18 cellular contexts compared by ENCODE assay signal in genomic region chr7:22948770-22949169, GRCh38.
DNase-seq lines count a peak whose midpoint lies in the region; ATAC-seq, FAIRE-seq and TF ChIP-seq lines count a peak whose summit lies in the region.
"Had no signal": no experiment of that assay in that cellular context is flagged by ENCODE, and none has a peak within 500 bp of the region (broad histone marks: within the 10 kb centered on the region; RNA-seq: fewer than 3 reads in every experiment).

No MANE protein-coding gene starts in this region.

- H3K27ac ChIP-seq in H9 (ENCODE audit: insufficient read length, low read depth, low read length): no peak overlapping the region
- no peak overlapping the region for H3K27ac ChIP-seq in IMR-90 (ENCODE audit: insufficient read depth, low read length)
- H3K27ac ChIP-seq in esophagus muscularis mucosa (replicated peaks in 1 of 4): no peak overlapping the region
- H3K27ac ChIP-seq in brain microvascular endothelial cell: no peak overlapping the region
- H3K27ac ChIP-seq: GM23248, HL-60 had no signal

- H4K20me1 ChIP-seq in H9 (ENCODE audit: control insufficient read depth, insufficient read depth, insufficient read length) (no peaks in the 10 kb centered on the region), IMR-90 (ENCODE audit: insufficient read depth, low read length) (no peaks in the 10 kb centered on the region; the same call in 1 of the 2 replicates)

- H3K36me3 Mint-ChIP-seq in H9 (ENCODE audit: insufficient read depth in 1 of 3, low read depth in 3 of 3): peaks cover 0 to 8% (median 3%) of the 10 kb centered on the region in 3 experiments; a peak in 4 of 7 replicates
- H3K36me3 Mint-ChIP-seq in nephron progenitor cell (ENCODE audit: low read depth): no peaks in the 10 kb centered on the region

- H3K4me3 Mint-ChIP-seq in H9 (no peak overlapping the region), nephron progenitor cell (no peak overlapping the region)
- H3K4me3 Mint-ChIP-seq: B cell; CD4-positive, alpha-beta T cell; HFFc6 had no signal

- H3K9me1 ChIP-seq in IMR-90 (ENCODE audit: insufficient read depth, low read length): peaks cover 11% of the 10 kb centered on the region; the same call in 1 of the 2 replicates

- H3K27me3 Mint-ChIP-seq in H9 (ENCODE audit: low read depth): no peaks in the 10 kb centered on the region
- H3K27me3 Mint-ChIP-seq in nephron progenitor cell (ENCODE audit: low read depth, poor library complexity): no peaks in the 10 kb centered on the region
- H3K27me3 Mint-ChIP-seq: B cell; CD4-positive, alpha-beta T cell had no signal

- H2BK120ac ChIP-seq in H9 (ENCODE audit: low read depth, low read length, poor library complexity, severe bottlenecking): no peak overlapping the region
- H2BK120ac ChIP-seq in IMR-90 (ENCODE audit: low read depth, low read length): no peak overlapping the region

- no peak overlapping the region for H3K4ac ChIP-seq in H9 (ENCODE audit: low read depth, low read length)
- no peak overlapping the region for H3K4ac ChIP-seq in IMR-90 (ENCODE audit: low read depth, low read length)

- FAIRE-seq in frontal cortex (lab: Jason Lieb, UNC): no peak
- FAIRE-seq: A204.1 had no signal

- H4K91ac ChIP-seq in H9 (ENCODE audit: insufficient read length, low read depth, low read length) (no peak overlapping the region), IMR-90 (ENCODE audit: insufficient read depth, low read depth, low read length) (no peak overlapping the region)

- H3K4me2 ChIP-seq in H9 (ENCODE audit: insufficient read depth, insufficient read length, low read length): no peak overlapping the region
- H3K4me2 ChIP-seq in IMR-90 (ENCODE audit: low read depth, low read length): no peak overlapping the region

- H3K9me3 Mint-ChIP-seq in H9 (no peaks in the 10 kb centered on the region), nephron progenitor cell (no peaks in the 10 kb centered on the region)
- H3K9me3 Mint-ChIP-seq: CD4-positive, alpha-beta T cell; HFFc6 had no signal

- no peak for ATAC-seq in IMR-90 (ENCODE audit: low read depth)
- peak; percentile 96 for ATAC-seq in left lobe of liver

- no peak overlapping the region for H3K18ac ChIP-seq in H9 (ENCODE audit: insufficient read length, low read depth, low read length)
- no peak overlapping the region for H3K18ac ChIP-seq in IMR-90 (ENCODE audit: low read depth, low read length)

- H3K23ac ChIP-seq in H9 (ENCODE audit: insufficient read length, low read depth, low read length): no peak overlapping the region
- H3K23ac ChIP-seq in IMR-90 (ENCODE audit: low read depth, low read length): 0 out of 2 replicates have a peak overlapping the region, but pooled peaks have one; percentile 14

- peaks cover 5% of the 10 kb centered on the region for H3K4me1 ChIP-seq in H9 (ENCODE audit: insufficient read depth, low read length)
- peaks cover 6% of the 10 kb centered on the region; the same call in 1 of the 2 replicates for H3K4me1 ChIP-seq in IMR-90 (ENCODE audit: control insufficient read depth, insufficient read depth, low read length)
- peaks cover 0 to 7% (median 0%) of the 10 kb centered on the region in 4 donors for H3K4me1 ChIP-seq in esophagus muscularis mucosa

- no peaks in the 10 kb centered on the region for H3K23me2 ChIP-seq in H9 (ENCODE audit: insufficient read length, low read depth, low read length, poor library complexity, severe bottlenecking)

- no peaks in the 10 kb centered on the region for H3K79me2 ChIP-seq in H9 (ENCODE audit: insufficient read depth, low read length)

- no peak for DNase-seq in H9
- DNase-seq in IMR-90: no peak
- DNase-seq in left lobe of liver (ENCODE audit: low spot score): peak; percentile 50
- no peak for DNase-seq in nephron progenitor cell
- DNase-seq in esophagus muscularis mucosa (ENCODE audit: extremely low spot score): no peak
- no peak for DNase-seq in NCI-H69 (lab: John Stamatoyannopoulos, UW)
- DNase-seq in brain microvascular endothelial cell: no peak
- no peak for DNase-seq in frontal cortex (ENCODE audit: low spot score in 2 of 2)
- DNase-seq: C1 segment of cervical spinal cord; Calu3; CD4-positive, alpha-beta T cell; DMS 273 treated with DMSO at 0.1 percent for 48 hours; GM23248; HFFc6 had no signal

- H3K9ac ChIP-seq in H9 (ENCODE audit: extremely low read depth, insufficient read length, low read length): no peak overlapping the region
- H3K9ac ChIP-seq in IMR-90 (ENCODE audit: low read depth, low read length): no peak overlapping the region
- H3K9ac ChIP-seq: GM23248 had no signal

- CTCF ChIA-PET in IMR-90 (lab: Yijun Ruan, JAX): no interaction called here

- H3K14ac ChIP-seq in H9 (ENCODE audit: insufficient read depth, low read length): no peak overlapping the region
- H3K14ac ChIP-seq in IMR-90 (replicated peaks; ENCODE audit: low read depth, low read length): 0 out of 2 replicates have a peak overlapping the region, but pooled peaks have one; percentile 20

- TF ChIP-seq POLR2A in IMR-90 (IDR thresholded peaks at IDR 0.05; ENCODE audit: low read depth, low read length): no peak
- TF ChIP-seq POLR2A in esophagus muscularis mucosa (IDR thresholded peaks at IDR 0.05; ENCODE audit: low read depth): no peak

- dilution Hi-C loops in IMR-90 (cut with HindIII; ENCODE audit: low sequenced_read_pairs, unreplicated experiment): no loop called here

- H2AK5ac ChIP-seq in H9 (ENCODE audit: insufficient read length, low read length) (no peak overlapping the region), IMR-90 (ENCODE audit: low read depth, low read length) (no peak overlapping the region)

- H3K36me3 ChIP-seq in IMR-90 (ENCODE audit: control insufficient read depth, insufficient read depth, low read length) (peaks cover 2% of the 10 kb centered on the region), esophagus muscularis mucosa (peaks cover 0 to 14% (median 10%) of the 10 kb centered on the region in 4 donors), brain microvascular endothelial cell (replicated peaks) (peaks cover 3% of the 10 kb centered on the region)

- no peaks in the 10 kb centered on the region for H3K79me1 ChIP-seq in H9 (ENCODE audit: insufficient read depth, low read depth, low read length, poor library complexity, severe bottlenecking)
- H3K79me1 ChIP-seq in IMR-90 (ENCODE audit: low read depth in 1 of 2, low read length in 2 of 2): peaks cover 0 to 18% of the 10 kb centered on the region in 2 experiments; a peak in 2 of 4 replicates

- H3K4me3 ChIP-seq in IMR-90 (ENCODE audit: insufficient read depth, low read depth, low read length): no peak overlapping the region
- no peak overlapping the region for H3K4me3 ChIP-seq in esophagus muscularis mucosa
- H3K4me3 ChIP-seq in brain microvascular endothelial cell (ENCODE audit: low read depth, low read length): no peak overlapping the region
- H3K4me3 ChIP-seq: GM23248, HAP-1 had no signal

- no CpG with 5 or more reads among the region's 2 CpGs for WGBS in H9 (ENCODE audit: extremely low coverage, insufficient read length, low lambda C conversion rate)
- no CpG with 5 or more reads among the region's 2 CpGs for WGBS in IMR-90 (ENCODE audit: extremely low coverage in 2 of 2, insufficient read length in 1 of 2), 2 experiments
- 71% methylated on average over 2 of the region's 2 CpGs for WGBS in esophagus muscularis mucosa

- H4K8ac ChIP-seq in H9 (replicated peaks; ENCODE audit: insufficient read length, low read depth, low read length): no peak overlapping the region
- no peak overlapping the region for H4K8ac ChIP-seq in IMR-90 (ENCODE audit: low read depth in 2 of 2, low read length in 2 of 2)

- no peak overlapping the region for H2BK12ac ChIP-seq in H9 (ENCODE audit: insufficient read length, low read depth, low read length)

- H2BK5ac ChIP-seq in H9 (ENCODE audit: insufficient read length, low read length) (no peak overlapping the region), IMR-90 (ENCODE audit: low read depth, low read length, poor library complexity, severe bottlenecking) (no peak overlapping the region)

- no TSS peak for BruUV-seq in IMR-90 (replicated peaks; lab: Mats Ljungman, UMichigan)

- H3K9me3 ChIP-seq in H9 (ENCODE audit: control insufficient read depth, low read depth, low read length): no peaks in the 10 kb centered on the region
- no peaks in the 10 kb centered on the region for H3K9me3 ChIP-seq in IMR-90 (ENCODE audit: control insufficient read depth, insufficient read depth, low read length)
- no peaks in the 10 kb centered on the region for H3K9me3 ChIP-seq in esophagus muscularis mucosa
- H3K9me3 ChIP-seq: HAP-1 had no signal

- no peak overlapping the region for H3T11ph ChIP-seq in H9 (ENCODE audit: low read length)

- no peak for TF ChIP-seq RAD21 in IMR-90 (IDR thresholded peaks at IDR 0.05; ENCODE audit: low read length)

- H3K27ac Mint-ChIP-seq in H9 (peak overlapping the region in 2 of 3 experiments; percentile 39 to 47; a peak in 2 of 7 replicates), nephron progenitor cell (peak overlapping the region; percentile 11)
- H3K27ac Mint-ChIP-seq: B cell; CD4-positive, alpha-beta T cell had no signal

- no peak overlapping the region for H2AK9ac ChIP-seq in IMR-90 (replicated peaks; ENCODE audit: low read depth, low read length, poor library complexity)

- H3K27me3 ChIP-seq in H9 (ENCODE audit: insufficient read depth, low read length) (no peaks in the 10 kb centered on the region), IMR-90 (ENCODE audit: control insufficient read depth, insufficient read depth, low read length) (no peaks in the 10 kb centered on the region), esophagus muscularis mucosa (no peaks in the 10 kb centered on the region), brain microvascular endothelial cell (replicated peaks) (no peaks in the 10 kb centered on the region)

- H3K56ac ChIP-seq in H9 (ENCODE audit: insufficient read length, low read depth, low read length): no peak overlapping the region
- no peak overlapping the region for H3K56ac ChIP-seq in IMR-90 (ENCODE audit: extremely low read depth, insufficient read depth, low read length)

- TF ChIP-seq CTCF in H9 (conservative IDR thresholded peaks at IDR 0.05) (no peak), IMR-90 (conservative IDR thresholded peaks at IDR 0.05; ENCODE audit: low read depth, low read length) (no peak), nephron progenitor cell (IDR thresholded peaks at IDR 0.05) (no peak), esophagus muscularis mucosa (IDR thresholded peaks at IDR 0.05) (no peak), brain microvascular endothelial cell (IDR thresholded peaks at IDR 0.05; ENCODE audit: low read depth, low read length, missing control alignments) (no peak)

- no peak overlapping the region for H2BK15ac ChIP-seq in H9 (ENCODE audit: low read depth, low read length)
- no peak overlapping the region for H2BK15ac ChIP-seq in IMR-90 (ENCODE audit: low read depth, low read length)

- H3K4me1 Mint-ChIP-seq in H9: peaks cover 44 to 45% of the 10 kb centered on the region in 2 experiments
- H3K4me1 Mint-ChIP-seq in nephron progenitor cell: peaks cover 43% of the 10 kb centered on the region
- H3K4me1 Mint-ChIP-seq: B cell had no signal

- TF ChIP-seq EP300 in esophagus muscularis mucosa (IDR thresholded peaks at IDR 0.05): no peak

- H2BK20ac ChIP-seq in H9 (ENCODE audit: low read depth, low read length, poor library complexity, severe bottlenecking) (no peak overlapping the region), IMR-90 (ENCODE audit: low read depth, low read length) (no peak overlapping the region)

- POLR2A ChIA-PET in IMR-90 (lab: Charles Lee; ENCODE audit: unreplicated experiment): no interaction called here

- no peak overlapping the region for H4K5ac ChIP-seq in H9 (ENCODE audit: insufficient read length, low read depth, low read length)
- no peak overlapping the region for H4K5ac ChIP-seq in IMR-90 (ENCODE audit: low read depth, low read length)

- H2AFZ ChIP-seq in H9 (ENCODE audit: low read length) (no peak overlapping the region), IMR-90 (replicated peaks; ENCODE audit: low read length, poor library complexity) (no peak overlapping the region)
- H2AFZ ChIP-seq: GM23248 had no signal

- in situ Hi-C loops in IMR-90 (cut with MboI; ENCODE audit: low sequenced_read_pairs): no loop called here
- in situ Hi-C loops in brain microvascular endothelial cell (cut with HindIII; ENCODE audit: low pct_ligation_motif_present, low sequenced_read_pairs): no loop called here

- intact Hi-C loops in IMR-90 (cut with micrococcal nuclease) (loop anchor here (5.0 kb wide), 2 partner anchors 91 to 221 kb away; partner anchors contain the start of gene IL6), esophagus muscularis mucosa (cut with DNase I) (loop anchor here (5.0 kb wide), 1 partner anchor 96 kb away; no protein-coding TSS in a partner anchor)
